Comparison of ENCODE assay signal across 37 cellular contexts in the genomic region with DNA sequence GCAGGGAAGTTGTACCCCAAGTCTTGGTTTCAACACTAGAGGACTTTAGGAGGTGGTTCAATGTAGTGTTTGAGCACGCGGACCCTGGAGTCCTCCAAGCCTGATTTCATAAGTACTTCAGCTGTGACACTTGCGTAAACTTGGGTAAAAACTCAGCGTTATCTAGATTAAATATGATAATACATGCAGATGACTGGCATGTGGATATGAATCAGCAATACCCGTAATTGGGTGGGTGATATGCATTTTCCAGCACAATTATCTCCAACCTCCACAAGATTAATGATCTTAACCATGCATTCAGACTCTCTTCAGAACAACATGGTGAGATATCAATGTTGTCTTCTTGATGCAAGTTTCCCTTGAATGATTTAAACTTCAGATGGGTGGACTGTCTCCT. TPM values are rescaled to one million over a fixed set of nuclear protein-coding genes. Genes with fewer than 3 reads are reported as not detected.
"Had no signal": no experiment of that assay in that cellular context is flagged by ENCODE, and none has a peak within 500 bp of the region (broad histone marks: within the 10 kb centered on the region; RNA-seq: fewer than 3 reads in every experiment).

No MANE protein-coding gene starts in this region.

- H3K27me3 ChIP-seq: adrenal gland had no signal

- H3K4me1 ChIP-seq: adrenal gland had no signal

- H3K27ac ChIP-seq: adrenal gland, PC-9, RWPE1, VCaP had no signal

- H3K9me3 ChIP-seq: adrenal gland had no signal

- H3K36me3 ChIP-seq: adrenal gland had no signal

- H3K4me3 ChIP-seq: adrenal gland, PC-9 had no signal

- DNase-seq: activated B cell treated with CpG ODN at 0.5 μM for 24 hours; activated CD4-positive, alpha-beta memory T cell treated with anti-CD3 and anti-CD28 coated beads for 36 hours; activated CD4-positive, alpha-beta T cell treated with anti-CD3 and anti-CD28 coated beads for 4 hours; activated CD4-positive, alpha-beta T cell treated with anti-CD3 and anti-CD28 coated beads, Interleukin-2, amount 50 U/mL, for 1 hour; activated CD4-positive, CD25-positive, alpha-beta regulatory T cell treated with anti-CD3 and anti-CD28 coated beads, Interleukin-2, amount 50 U/mL, for 72 hours; activated CD8-positive, alpha-beta memory T cell treated with anti-CD3 and anti-CD28 coated beads, Interleukin-2, amount 50 U/mL, for 4 hours; activated gamma-delta T cell treated with Interleukin-2 at 50 U/mL for 16 hours; activated naive CD4-positive, alpha-beta T cell treated with anti-CD3 and anti-CD28 coated beads for 36 hours; activated T-cell treated with anti-CD3 and anti-CD28 coated beads for 4 hours; activated T-cell treated with anti-CD3 and anti-CD28 coated beads, Interleukin-2, amount 50 U/mL, for 4 hours; adrenal gland; caudate nucleus; cerebellar nuclear complex; KG1; MM.1S; NCI-H1092 treated with DMSO at 0.1 percent for 48 hours; NCI-H1417 treated with DMSO at 0.1 percent for 48 hours; NCI-H1694; NCI-H1930; NCI-H2081 treated with DMSO at 0.1 percent for 48 hours; NCI-H226; NCI-H446 treated with DMSO at 0.1 percent for 48 hours; NCI-H524; SIG-M5; SW 1271; T-helper 1 cell; T-helper 2 cell; T-helper 9 cell had no signal

- ATAC-seq: activated naive CD4-positive, alpha-beta T cell treated with anti-CD3 and anti-CD28 coated beads, Interleukin-2, amount 50 U/mL, for 72 hours; activated T-cell treated with anti-CD3 and anti-CD28 coated beads, Interleukin-2, amount 50 U/mL, for 4 hours; Right ventricle myocardium inferior had no signal

RNA-seq across cellular contexts. Expression of a gene that starts 5.3 kb away (rescaled TPM):
- total RNA-seq: activated B cell treated with CpG ODN at 0.5 μM for 24 hours; activated CD4-positive, alpha-beta memory T cell treated with anti-CD3 and anti-CD28 coated beads for 36 hours; activated naive CD4-positive, alpha-beta T cell treated with anti-CD3 and anti-CD28 coated beads for 36 hours; activated naive CD4-positive, alpha-beta T cell treated with anti-CD3 and anti-CD28 coated beads, Interleukin-2, amount 50 U/mL, for 72 hours; activated T-helper 1 cell treated with anti-CD3 and anti-CD28 coated beads, Interleukin-12 subunit alpha, Interleukin-12 subunit beta, Interleukin-2, Interleukin-4 antibody, amounts not matched to agents 30 ng/mL and 10 ng/mL and 1 ng/mL, durations not matched to agents 14 hours and 24 hours and 36 hours; LHCN-M2; OCI-LY7; Right ventricle myocardium inferior; SK-MEL-5 had no signal

RNA-seq across cellular contexts. Expression of a gene that starts 5.7 kb away (rescaled TPM):
- total RNA-seq: activated B cell treated with CpG ODN at 0.5 μM for 24 hours; activated CD4-positive, alpha-beta memory T cell treated with anti-CD3 and anti-CD28 coated beads for 36 hours; activated naive CD4-positive, alpha-beta T cell treated with anti-CD3 and anti-CD28 coated beads for 36 hours; activated naive CD4-positive, alpha-beta T cell treated with anti-CD3 and anti-CD28 coated beads, Interleukin-2, amount 50 U/mL, for 72 hours; activated T-helper 1 cell treated with anti-CD3 and anti-CD28 coated beads, Interleukin-12 subunit alpha, Interleukin-12 subunit beta, Interleukin-2, Interleukin-4 antibody, amounts not matched to agents 30 ng/mL and 10 ng/mL and 1 ng/mL, durations not matched to agents 14 hours and 24 hours and 36 hours; adrenal gland; LHCN-M2; OCI-LY7; Right ventricle myocardium inferior; SK-MEL-5 had no signal

RNA-seq across cellular contexts. Expression of a gene that starts 15.3 kb away (rescaled TPM):
- total RNA-seq: activated B cell treated with CpG ODN at 0.5 μM for 24 hours; activated CD4-positive, alpha-beta memory T cell treated with anti-CD3 and anti-CD28 coated beads for 36 hours; activated naive CD4-positive, alpha-beta T cell treated with anti-CD3 and anti-CD28 coated beads for 36 hours; activated naive CD4-positive, alpha-beta T cell treated with anti-CD3 and anti-CD28 coated beads, Interleukin-2, amount 50 U/mL, for 72 hours; activated T-cell treated with anti-CD3 and anti-CD28 coated beads, Interleukin-2, amount 50 U/mL, for 4 hours; activated T-helper 1 cell treated with anti-CD3 and anti-CD28 coated beads, Interleukin-12 subunit alpha, Interleukin-12 subunit beta, Interleukin-2, Interleukin-4 antibody, amounts not matched to agents 30 ng/mL and 10 ng/mL and 1 ng/mL, durations not matched to agents 14 hours and 24 hours and 36 hours; adrenal gland; LHCN-M2; OCI-LY7; PC-9; Right ventricle myocardium inferior; SK-MEL-5 had no signal

RNA-seq across cellular contexts. Expression of a gene that starts 25.7 kb away (rescaled TPM):
- total RNA-seq: activated B cell treated with CpG ODN at 0.5 μM for 24 hours; activated CD4-positive, alpha-beta memory T cell treated with anti-CD3 and anti-CD28 coated beads for 36 hours; activated naive CD4-positive, alpha-beta T cell treated with anti-CD3 and anti-CD28 coated beads for 36 hours; activated naive CD4-positive, alpha-beta T cell treated with anti-CD3 and anti-CD28 coated beads, Interleukin-2, amount 50 U/mL, for 72 hours; activated T-cell treated with anti-CD3 and anti-CD28 coated beads, Interleukin-2, amount 50 U/mL, for 4 hours; activated T-helper 1 cell treated with anti-CD3 and anti-CD28 coated beads, Interleukin-12 subunit alpha, Interleukin-12 subunit beta, Interleukin-2, Interleukin-4 antibody, amounts not matched to agents 30 ng/mL and 10 ng/mL and 1 ng/mL, durations not matched to agents 14 hours and 24 hours and 36 hours; LHCN-M2; OCI-LY7; Right ventricle myocardium inferior; SK-MEL-5 had no signal

RNA-seq across cellular contexts. Expression of a gene that starts 31.6 kb away (rescaled TPM):
- total RNA-seq: activated B cell treated with CpG ODN at 0.5 μM for 24 hours; activated CD4-positive, alpha-beta memory T cell treated with anti-CD3 and anti-CD28 coated beads for 36 hours; activated naive CD4-positive, alpha-beta T cell treated with anti-CD3 and anti-CD28 coated beads for 36 hours; activated naive CD4-positive, alpha-beta T cell treated with anti-CD3 and anti-CD28 coated beads, Interleukin-2, amount 50 U/mL, for 72 hours; activated T-cell treated with anti-CD3 and anti-CD28 coated beads, Interleukin-2, amount 50 U/mL, for 4 hours; activated T-helper 1 cell treated with anti-CD3 and anti-CD28 coated beads, Interleukin-12 subunit alpha, Interleukin-12 subunit beta, Interleukin-2, Interleukin-4 antibody, amounts not matched to agents 30 ng/mL and 10 ng/mL and 1 ng/mL, durations not matched to agents 14 hours and 24 hours and 36 hours; LHCN-M2; OCI-LY7; Right ventricle myocardium inferior; SK-MEL-5 had no signal
